Comparison of ENCODE assay signal across 19 cellular contexts in genomic region chr10:35835545-35835944, GRCh38.
DNase-seq lines count a peak whose midpoint lies in the region; ATAC-seq, FAIRE-seq and TF ChIP-seq lines count a peak whose summit lies in the region.
"Had no signal": no experiment of that assay in that cellular context is flagged by ENCODE, and none has a peak within 500 bp of the region (broad histone marks: within the 10 kb centered on the region; RNA-seq: fewer than 3 reads in every experiment).

No MANE protein-coding gene starts in this region.

- H3K27me3 ChIP-seq in GM12878 (replicated peaks in 1 of 2; ENCODE audit: control insufficient read depth in 2 of 2, insufficient read depth in 2 of 2, low read length in 1 of 2) (no peaks in the 10 kb centered on the region), suprapubic skin (no peaks in the 10 kb centered on the region)
- H3K27me3 ChIP-seq: BE2C had no signal

- BruUV-seq in GM12878 (replicated peaks; lab: Mats Ljungman, UMichigan), result no TSS peak

- no peaks in the 10 kb centered on the region for H4K20me1 ChIP-seq in GM12878 (ENCODE audit: control insufficient read depth, insufficient read depth)

- no peak for DNase-seq in GM12878 (ENCODE audit: low read depth, low spot score)
- no peak for DNase-seq in suprapubic skin (ENCODE audit: low spot score in 2 of 2)
- no peak for DNase-seq in activated CD8-positive, alpha-beta memory T cell treated with anti-CD3 and anti-CD28 coated beads, Interleukin-2, amount 50 U/mL, for 48 hours
- DNase-seq in NCI-H1105 treated with DMSO at 0.1 percent for 48 hours (lab: John Stamatoyannopoulos, UW), result no peak
- no peak for DNase-seq in omental fat pad (ENCODE audit: low spot score)
- DNase-seq: ACHN; BE2C; CD4-positive, alpha-beta memory T cell; DMS79 treated with DMSO at 0.1 percent for 48 hours; GF-D8; GOT3; H7; HFFc6; KG1 had no signal

- RAD21 ChIA-PET in GM12878 (lab: Charles Lee; ENCODE audit: unreplicated experiment), result no interaction called here

- no peak for FAIRE-seq in GM12878 (lab: Jason Lieb, UNC)
- FAIRE-seq: A204.1, GM12891 had no signal

- TF ChIP-seq EP300 in GM12878 (IDR thresholded peaks at IDR 0.05; ENCODE audit: borderline replicate concordance in 1 of 2, control insufficient read depth in 1 of 2, low read depth in 2 of 2, low read length in 2 of 2) (no peak), suprapubic skin (IDR thresholded peaks at IDR 0.05) (no peak)

- H3K9ac ChIP-seq in GM12878 (ENCODE audit: control insufficient read depth, insufficient read depth, low read length), result no peak overlapping the region

- CTCF ChIA-PET in GM12878 (lab: Yijun Ruan, JAX), result interaction anchor here (1.3 to 1.5 kb wide), 3 partner anchors 14 to 54 kb away, joined by 3 to 5 read pairs (median 4); no protein-coding TSS in a partner anchor

- SMC1A ChIA-PET in GM12878 (lab: Charles Lee; ENCODE audit: uncharacterized antibody, unreplicated experiment), result interaction anchor here (1.0 to 1.5 kb wide), 4 partner anchors 10 to 13 kb away, joined by 3 to 4 read pairs (median 4); no protein-coding TSS in a partner anchor

- no peak for TF ChIP-seq RAD21 in GM12878 (IDR thresholded peaks at IDR 0.05; ENCODE audit: insufficient read depth, low read depth, low read length)

- no peak overlapping the region for H3K4me2 ChIP-seq in GM12878 (ENCODE audit: control insufficient read depth, insufficient read depth)

- in situ Hi-C loops in GM12878 (cut with MboI), result no loop called here

- intact Hi-C loops in GM12878 (cut with micrococcal nuclease; ENCODE audit: unreplicated experiment), result loop anchor here (10.0 kb wide), 1 partner anchor 59 kb away; no protein-coding TSS in a partner anchor

- WGBS in GM12878 (ENCODE audit: insufficient coverage, insufficient replicate concordance, low lambda C conversion rate, missing lambda C conversion rate), result 49% methylated on average over 3 of the region's 3 CpGs
- 77% methylated on average over 3 of the region's 3 CpGs for WGBS in suprapubic skin

- H3K36me3 ChIP-seq in GM12878 (ENCODE audit: control insufficient read depth in 2 of 2, insufficient read depth in 2 of 2, low read length in 1 of 2), result no peaks in the 10 kb centered on the region
- H3K36me3 ChIP-seq in suprapubic skin, result no peaks in the 10 kb centered on the region
- H3K36me3 ChIP-seq: BE2C had no signal

- H3K4me3 ChIP-seq in GM12878, result no peak overlapping the region
- no peak overlapping the region for H3K4me3 ChIP-seq in suprapubic skin

- H2AFZ ChIP-seq in GM12878 (ENCODE audit: control insufficient read depth, low read depth, low read length), result no peak overlapping the region

- H3K9me3 ChIP-seq in GM12878 (replicated peaks; ENCODE audit: control insufficient read depth, insufficient read depth, low read length) (no peaks in the 10 kb centered on the region; the same call in 2 of the 3 replicates), suprapubic skin (no peaks in the 10 kb centered on the region)
- H3K9me3 ChIP-seq: BE2C had no signal

- POLR2A ChIA-PET in GM12878 (lab: Charles Lee), result interaction anchor here (0.7 kb wide), 1 partner anchor 392 kb away, joined by 3 read pairs; no protein-coding TSS in a partner anchor

- H3K4me1 ChIP-seq in GM12878 (ENCODE audit: control insufficient read depth, insufficient read depth, low read length) (no peaks in the 10 kb centered on the region), suprapubic skin (no peaks in the 10 kb centered on the region)
- H3K4me1 ChIP-seq: BE2C had no signal

- TF ChIP-seq CTCF in GM12878 (IDR thresholded peaks at IDR 0.05 in 2 of 3, conservative IDR thresholded peaks at IDR 0.05 in 1 of 3; ENCODE audit: control insufficient read depth in 2 of 3, extremely low read depth in 1 of 3, insufficient read depth in 1 of 3, low read depth in 3 of 3, low read length in 3 of 3) (no peak), suprapubic skin (IDR thresholded peaks at IDR 0.05) (no peak), omental fat pad (IDR thresholded peaks at IDR 0.05) (no peak)

- ATAC-seq in GM18511 (IDR thresholded peaks at IDR 0.05; ENCODE audit: unreplicated experiment), result peak; percentile 74
- peak; percentile 51; the same call in 2 of the 3 replicates for ATAC-seq in GM12878
- no peak for ATAC-seq in GM21529 (IDR thresholded peaks at IDR 0.05; ENCODE audit: unreplicated experiment)
- no peak for ATAC-seq in omental fat pad (ENCODE audit: low FRiP score)
- ATAC-seq: HCT116 had no signal

- no peak overlapping the region for H3K27ac ChIP-seq in GM12878 (ENCODE audit: control insufficient read depth, insufficient read depth)
- H3K27ac ChIP-seq in suprapubic skin, result peak overlapping the region; percentile 3

- H3K79me2 ChIP-seq in GM12878 (ENCODE audit: control insufficient read depth, insufficient read depth, low read length), result no peaks in the 10 kb centered on the region

- TF ChIP-seq POLR2A in GM12878 (IDR thresholded peaks at IDR 0.05; ENCODE audit: low read depth, low read length), result no peak
- TF ChIP-seq POLR2A in suprapubic skin (IDR thresholded peaks at IDR 0.05), result no peak

TF ChIP-seq in GM12878, 131 proteins besides CTCF, POLR2A, EP300 and RAD21 (continues in another document):
- TF ChIP-seq GABPA (IDR thresholded peaks at IDR 0.05; ENCODE audit: low read depth) (no peak), MYB (IDR thresholded peaks at IDR 0.05; ENCODE audit: borderline replicate concordance, low read depth, low read length) (no peak), IKZF1 (conservative IDR thresholded peaks at IDR 0.05) (no peak), SREBF2 (IDR thresholded peaks at IDR 0.05; ENCODE audit: low read length) (no peak), TAF1 (IDR thresholded peaks at IDR 0.05; ENCODE audit: borderline replicate concordance, low read depth, low read length) (no peak), SMAD1 (IDR thresholded peaks at IDR 0.05; ENCODE audit: low read depth, partially characterized antibody) (no peak), ZBED1 (IDR thresholded peaks at IDR 0.05; ENCODE audit: borderline replicate concordance) (no peak), E4F1 (IDR thresholded peaks at IDR 0.05; ENCODE audit: borderline replicate concordance, partially characterized antibody) (no peak), NFXL1 (IDR thresholded peaks at IDR 0.05; ENCODE audit: borderline replicate concordance) (no peak), ESRRA (IDR thresholded peaks at IDR 0.05; ENCODE audit: low read length) (no peak), NFYA (IDR thresholded peaks at IDR 0.05; ENCODE audit: borderline replicate concordance, low read depth, low read length) (no peak), NR2F1 (conservative IDR thresholded peaks at IDR 0.05) (no peak), REST (IDR thresholded peaks at IDR 0.05; ENCODE audit: low read depth, low read length) (no peak), KDM1A (IDR thresholded peaks at IDR 0.05; ENCODE audit: borderline replicate concordance) (no peak), EED (IDR thresholded peaks at IDR 0.05; ENCODE audit: low read depth) (no peak), FOXM1 (IDR thresholded peaks at IDR 0.05; ENCODE audit: low read depth, low read length) (no peak)

Comparison
In these comparisons a context has a peak if more than half of its experiments do, and no peak if none do; other contexts are left out.
1. ATAC-seq: peak in GM18511 (single experiment) and GM12878 (single experiment); none in GM21529 (single experiment) and omental fat pad (single experiment).